Comparison of ENCODE assay signal across 25 cellular contexts in genomic region chr4:164207460-164207859, GRCh38.
"Had no signal": no experiment of that assay in that cellular context is flagged by ENCODE, and none has a peak within 500 bp of the region (broad histone marks: within the 10 kb centered on the region; RNA-seq: fewer than 3 reads in every experiment).

No MANE protein-coding gene starts in this region.

- H3K4me3 Mint-ChIP-seq: activated B cell treated with CpG ODN at 0.5 μM for 24 hours; activated CD4-positive, alpha-beta T cell treated with anti-CD3 and anti-CD28 coated beads, Interleukin-2, amount 10 ng/mL, durations not matched to agents 24 days and 14 days; activated CD8-positive, alpha-beta memory T cell treated with anti-CD3 and anti-CD28 coated beads, Interleukin-2, amount 10 ng/mL, durations not matched to agents 7 days and 5 days; activated naive CD8-positive, alpha-beta T cell treated with anti-CD3 and anti-CD28 coated beads, Interleukin-2, amount 10 ng/mL, durations not matched to agents 7 days and 5 days; activated T-helper 17 cell treated with anti-CD3 and anti-CD28 coated beads, Interleukin-2, amount 50 U/mL, for 72 hours; T-helper 1 cell treated with Interleukin-12 subunit alpha and Interleukin-12 subunit beta and Interleukin-4 antibody, amounts not matched to agents 30 μg/mL and 1 μg/mL, for 36 hours had no signal

- H3K27me3 Mint-ChIP-seq: activated B cell treated with CpG ODN at 0.5 μM for 24 hours; activated CD4-positive, alpha-beta T cell treated with anti-CD3 and anti-CD28 coated beads, Interleukin-2, amount 10 ng/mL, durations not matched to agents 24 days and 14 days; activated CD8-positive, alpha-beta memory T cell treated with anti-CD3 and anti-CD28 coated beads, Interleukin-2, amount 10 ng/mL, durations not matched to agents 7 days and 5 days; activated naive CD8-positive, alpha-beta T cell treated with anti-CD3 and anti-CD28 coated beads, Interleukin-2, amount 10 ng/mL, durations not matched to agents 7 days and 5 days; activated T-helper 17 cell treated with anti-CD3 and anti-CD28 coated beads, Interleukin-2, amount 50 U/mL, for 72 hours had no signal

- H3K36me3 ChIP-seq: adrenal gland, SJSA1 had no signal

- H3K9me3 Mint-ChIP-seq: activated B cell treated with CpG ODN at 0.5 μM for 24 hours; activated CD4-positive, alpha-beta T cell treated with anti-CD3 and anti-CD28 coated beads, Interleukin-2, amount 10 ng/mL, durations not matched to agents 24 days and 14 days; activated naive CD8-positive, alpha-beta T cell treated with anti-CD3 and anti-CD28 coated beads, Interleukin-2, amount 10 ng/mL, durations not matched to agents 7 days and 5 days; T-helper 1 cell treated with Interleukin-12 subunit alpha and Interleukin-12 subunit beta and Interleukin-4 antibody, amounts not matched to agents 30 μg/mL and 1 μg/mL, for 36 hours had no signal

- H3K36me3 Mint-ChIP-seq: activated CD8-positive, alpha-beta memory T cell treated with anti-CD3 and anti-CD28 coated beads, Interleukin-2, amount 10 ng/mL, durations not matched to agents 7 days and 5 days; activated naive CD8-positive, alpha-beta T cell treated with anti-CD3 and anti-CD28 coated beads, Interleukin-2, amount 10 ng/mL, durations not matched to agents 7 days and 5 days had no signal

- H3K27ac ChIP-seq: adrenal gland, SJSA1 had no signal

- ATAC-seq: activated CD8-positive, alpha-beta memory T cell treated with anti-CD3 and anti-CD28 coated beads, Interleukin-2, amount 10 ng/mL, durations not matched to agents 7 days and 5 days; activated T-helper 17 cell treated with anti-CD3 and anti-CD28 coated beads, Interleukin-2, amount 50 U/mL, for 72 hours; PC-3; SK-N-SH treated with all-trans-retinoic acid at 6 μM for 48 hours had no signal

- DNase-seq: activated B cell treated with CpG ODN at 0.5 μM for 24 hours; activated CD4-positive, alpha-beta T cell treated with anti-CD3 and anti-CD28 coated beads for 1 hour; activated CD4-positive, alpha-beta T cell treated with anti-CD3 and anti-CD28 coated beads, Interleukin-2, amount 10 ng/mL, durations not matched to agents 24 days and 14 days; activated CD4-positive, alpha-beta T cell treated with anti-CD3 and anti-CD28 coated beads, Interleukin-2, amount 50 U/mL, for 48 hours; activated CD8-positive, alpha-beta memory T cell treated with anti-CD3 and anti-CD28 coated beads, Interleukin-2, amount 10 ng/mL, durations not matched to agents 7 days and 5 days; activated naive CD4-positive, alpha-beta T cell treated with anti-CD3 and anti-CD28 coated beads, Interleukin-2, amount 50 U/mL, for 16 hours; activated naive CD8-positive, alpha-beta T cell treated with anti-CD3 and anti-CD28 coated beads, Interleukin-2, amount 10 ng/mL, durations not matched to agents 7 days and 5 days; activated T-cell treated with anti-CD3 and anti-CD28 coated beads for 4 hours; activated T-cell treated with anti-CD3 and anti-CD28 coated beads, Interleukin-2, amount 50 U/mL, for 48 hours; adrenal gland; anterior cingulate cortex; MM.1S; NCI-H1105; NCI-H1436 treated with DMSO at 0.1 percent for 48 hours; NCI-H187; NCI-H2081; NCI-H510A treated with DMSO at 0.1 percent for 48 hours; NCI-H69; PC-3; SHP77; T-helper 9 cell had no signal

- H3K27ac Mint-ChIP-seq: activated B cell treated with CpG ODN at 0.5 μM for 24 hours; activated CD4-positive, alpha-beta T cell treated with anti-CD3 and anti-CD28 coated beads, Interleukin-2, amount 10 ng/mL, durations not matched to agents 24 days and 14 days; activated CD8-positive, alpha-beta memory T cell treated with anti-CD3 and anti-CD28 coated beads, Interleukin-2, amount 10 ng/mL, durations not matched to agents 7 days and 5 days; activated naive CD8-positive, alpha-beta T cell treated with anti-CD3 and anti-CD28 coated beads, Interleukin-2, amount 10 ng/mL, durations not matched to agents 7 days and 5 days; activated T-helper 17 cell treated with anti-CD3 and anti-CD28 coated beads, Interleukin-2, amount 50 U/mL, for 72 hours; T-helper 1 cell treated with Interleukin-12 subunit alpha and Interleukin-12 subunit beta and Interleukin-4 antibody, amounts not matched to agents 30 μg/mL and 1 μg/mL, for 36 hours had no signal

- H3K27me3 ChIP-seq: adrenal gland, SJSA1 had no signal

- H3K9me3 ChIP-seq: adrenal gland, SJSA1 had no signal

- H3K4me3 ChIP-seq: adrenal gland, SJSA1 had no signal

- H3K4me1 Mint-ChIP-seq: activated B cell treated with CpG ODN at 0.5 μM for 24 hours; activated CD4-positive, alpha-beta T cell treated with anti-CD3 and anti-CD28 coated beads, Interleukin-2, amount 10 ng/mL, durations not matched to agents 24 days and 14 days; activated CD8-positive, alpha-beta memory T cell treated with anti-CD3 and anti-CD28 coated beads, Interleukin-2, amount 10 ng/mL, durations not matched to agents 7 days and 5 days; activated T-helper 17 cell treated with anti-CD3 and anti-CD28 coated beads, Interleukin-2, amount 50 U/mL, for 72 hours had no signal
